8 cellular contexts compared by ENCODE assay signal in genomic region chr22:39152024-39152510, GRCh38. TPM values are rescaled to one million over a fixed set of nuclear protein-coding genes. Genes with fewer than 3 reads are reported as not detected.
DNase-seq lines count a peak whose midpoint lies in the region; ATAC-seq and TF ChIP-seq lines count a peak whose summit lies in the region.

No MANE protein-coding gene starts in this region.

- no peak for DNase-seq in activated CD4-positive, alpha-beta T cell treated with anti-CD3 and anti-CD28 coated beads, Interleukin-2, amount 10 ng/mL, durations not matched to agents 7 days and 5 days
- DNase-seq in activated CD4-positive, alpha-beta T cell treated with anti-CD3 and anti-CD28 coated beads, Interleukin-2, amount 50 U/mL, for 48 hours, result no peak
- DNase-seq in right lobe of liver (no peak), tibial artery (peak in 1 of 2 donors; percentile 25), dedifferentiated amniotic fluid mesenchymal stem cell (ENCODE audit: extremely low spot score) (no peak)

- intact Hi-C loops in right lobe of liver (cut with DNase I), result no loop called here
- intact Hi-C loops in tibial artery (cut with DNase I; ENCODE audit: low total_unique reads), result loop anchor here (5.0 kb wide), 1 partner anchor 370 kb away; the partner anchor contains the start of gene ATF4

- no peak overlapping the region for H3K27ac Mint-ChIP-seq in activated CD4-positive, alpha-beta T cell treated with anti-CD3 and anti-CD28 coated beads, Interleukin-2, amount 10 ng/mL, durations not matched to agents 7 days and 5 days

- H3K9me3 Mint-ChIP-seq in activated CD4-positive, alpha-beta T cell treated with anti-CD3 and anti-CD28 coated beads, Interleukin-2, amount 10 ng/mL, durations not matched to agents 7 days and 5 days, result no peaks in the 10 kb centered on the region

- peaks cover 6% of the 10 kb centered on the region for H3K36me3 Mint-ChIP-seq in activated CD4-positive, alpha-beta T cell treated with anti-CD3 and anti-CD28 coated beads, Interleukin-2, amount 10 ng/mL, durations not matched to agents 7 days and 5 days (ENCODE audit: low read depth)

- H3K36me3 ChIP-seq in right lobe of liver, result peaks cover 0 to 2% (median 0%) of the 10 kb centered on the region in 4 donors
- H3K36me3 ChIP-seq in tibial artery, result peaks cover 0 to 29% (median 13%) of the 10 kb centered on the region in 3 donors

- peaks cover 30% of the 10 kb centered on the region for H3K4me1 Mint-ChIP-seq in activated CD4-positive, alpha-beta T cell treated with anti-CD3 and anti-CD28 coated beads, Interleukin-2, amount 10 ng/mL, durations not matched to agents 7 days and 5 days

- POLR2A ChIA-PET in activated CD4-positive, alpha-beta T cell treated with anti-CD3 and anti-CD28 coated beads, Interleukin-2, amount 10 ng/mL, durations not matched to agents 7 days and 5 days (lab: Charles Lee), result interaction anchor here (1.6 kb wide), 1 partner anchor 164 kb away, joined by 3 read pairs; no protein-coding TSS in a partner anchor

- 3% methylated on average over 17 of the region's 44 CpGs for WGBS in right lobe of liver (ENCODE audit: insufficient coverage, low coverage, low lambda C conversion rate, missing lambda C conversion rate)

- H3K4me3 ChIP-seq in right lobe of liver, result peak overlapping the region; percentile 67 to 89 (median 76)
- peak overlapping the region; percentile 76 to 89 for H3K4me3 ChIP-seq in tibial artery

- H3K27me3 ChIP-seq in right lobe of liver (no peaks in the 10 kb centered on the region), tibial artery (no peaks in the 10 kb centered on the region)

- no peak for ATAC-seq in right lobe of liver
- ATAC-seq in HG02884 (IDR thresholded peaks at IDR 0.05; ENCODE audit: unreplicated experiment), result no peak
- ATAC-seq in GM19463 (IDR thresholded peaks at IDR 0.05; ENCODE audit: unreplicated experiment), result no peak

- no peak for TF ChIP-seq POLR2A in right lobe of liver (IDR thresholded peaks at IDR 0.05)

- H3K27ac ChIP-seq in angular gyrus (ENCODE audit: low read depth, low read length), result peak overlapping the region; percentile 96
- H3K27ac ChIP-seq in right lobe of liver, result peak overlapping the region; percentile 83 to 91 (median 86)
- H3K27ac ChIP-seq in tibial artery, result peak overlapping the region; percentile 93 to 99

- H3K4me3 Mint-ChIP-seq in activated CD4-positive, alpha-beta T cell treated with anti-CD3 and anti-CD28 coated beads, Interleukin-2, amount 10 ng/mL, durations not matched to agents 7 days and 5 days, result peak overlapping the region; percentile 61

- peaks cover 28% of the 10 kb centered on the region for H3K27me3 Mint-ChIP-seq in activated CD4-positive, alpha-beta T cell treated with anti-CD3 and anti-CD28 coated beads, Interleukin-2, amount 10 ng/mL, durations not matched to agents 7 days and 5 days

- no peaks in the 10 kb centered on the region for H3K9me3 ChIP-seq in right lobe of liver
- no peaks in the 10 kb centered on the region for H3K9me3 ChIP-seq in tibial artery

- H3K4me1 ChIP-seq in right lobe of liver (peaks cover 0 to 22% (median 0%) of the 10 kb centered on the region in 4 donors), tibial artery (peaks cover 0 to 54% (median 45%) of the 10 kb centered on the region in 4 donors)

- CTCF ChIA-PET in activated CD4-positive, alpha-beta T cell treated with anti-CD3 and anti-CD28 coated beads, Interleukin-2, amount 10 ng/mL, durations not matched to agents 7 days and 5 days (lab: Charles Lee), result interaction anchor here (1.0 to 2.5 kb wide), 5 partner anchors 9 to 377 kb away, joined by 3 to 6 read pairs (median 3); partner anchors contain the start of gene CBX6

- TF ChIP-seq CTCF in right lobe of liver (IDR thresholded peaks at IDR 0.05), result no peak
- TF ChIP-seq CTCF in tibial artery (IDR thresholded peaks at IDR 0.05), result no peak

RNA-seq across cellular contexts. Expression of gene CBX7, which starts 0.4 kb away (rescaled TPM):
- total RNA-seq in activated CD4-positive, alpha-beta T cell treated with anti-CD3 and anti-CD28 coated beads, Interleukin-2, amount 10 ng/mL, durations not matched to agents 7 days and 5 days, result 10 to 100 TPM; 14.9 to 16.0 TPM
- total RNA-seq in right lobe of liver, result 10 to 100 TPM in 5 of 6 experiments, 1 to 10 TPM in 1; 8.0 to 14.5 (median 12.9) TPM

RNA-seq across cellular contexts. Expression of gene APOBEC3H, which starts 55.0 kb away (rescaled TPM):
- total RNA-seq in activated CD4-positive, alpha-beta T cell treated with anti-CD3 and anti-CD28 coated beads, Interleukin-2, amount 10 ng/mL, durations not matched to agents 7 days and 5 days, result 10 to 100 TPM; 46.0 to 54.3 TPM
- total RNA-seq in right lobe of liver, result under 1 TPM in 1 of 6 experiments, not detected in 5; 0.31 TPM

Comparison
In these comparisons a context has a peak if more than half of its experiments do, and no peak if none do; other contexts are left out.
1. RNA of gene APOBEC3H, which starts 55.0 kb away (total RNA-seq): 46.0 to 54.3 TPM in activated CD4-positive, alpha-beta T cell treated with anti-CD3 and anti-CD28 coated beads, Interleukin-2, amount 10 ng/mL, durations not matched to agents 7 days and 5 days; 0.31 TPM in right lobe of liver; every median in the first group is over 10 times any median in the second.
2. Peak in every context shown above with its lines, with median percentiles within 50 percentile points of each other: H3K27ac ChIP-seq.